Comparison of ENCODE assay signal across 12 cellular contexts in genomic region chr3:55708242-55708641, GRCh38.
"Had no signal": no experiment of that assay in that cellular context is flagged by ENCODE, and none has a peak within 500 bp of the region (broad histone marks: within the 10 kb centered on the region; RNA-seq: fewer than 3 reads in every experiment).

No MANE protein-coding gene starts in this region.

- H3K9me3 ChIP-seq: ovary, testis had no signal

- DNase-seq: activated effector memory CD4-positive, alpha-beta T cell treated with Interleukin-2 at 50 U/mL for 16 hours; activated T-cell treated with anti-CD3 and anti-CD28 coated beads, Interleukin-2, amount 50 U/mL, for 1 hour; amygdala; cerebellar nuclear complex; dermis blood vessel endothelial cell; endodermal cell; erythroblast; hippocampal formation; ovary; stimulated activated CD4-positive, alpha-beta T cell treated with anti-CD3 and anti-CD28 coated beads, Interleukin-15, amount 100 ng/mL, for 24 hours; stimulated activated CD4-positive, alpha-beta T cell treated with anti-CD3 and anti-CD28 coated beads, Interleukin-4, amount 100 ng/mL, for 24 hours; testis had no signal

- H3K4me3 ChIP-seq: ovary, testis had no signal

- H3K27ac ChIP-seq: testis had no signal

- H3K36me3 ChIP-seq: ovary had no signal

- H3K27me3 ChIP-seq: ovary, testis had no signal
